Comparison of ENCODE assay signal across 16 cellular contexts in the genomic region with DNA sequence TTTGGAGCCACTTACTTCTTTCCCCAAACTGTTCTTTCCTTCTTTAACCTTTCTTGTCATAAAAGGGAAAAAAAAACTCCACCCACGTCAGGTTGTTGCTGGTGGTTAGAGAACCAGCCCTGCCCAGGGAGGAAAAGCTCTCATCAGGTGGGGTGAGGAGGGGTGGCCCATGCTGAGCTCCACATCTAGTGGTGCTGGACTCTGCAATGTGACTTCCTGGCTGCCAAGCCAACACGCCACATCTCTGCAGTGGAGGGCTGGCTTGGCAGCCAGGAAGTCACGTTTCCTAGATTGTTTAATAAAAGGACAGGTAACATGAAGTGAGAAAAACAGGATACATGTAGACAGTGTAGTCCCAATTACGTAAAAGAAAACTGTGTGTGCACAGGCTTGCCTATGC. TPM values are rescaled to one million over a fixed set of nuclear protein-coding genes. Genes with fewer than 3 reads are reported as not detected.
"Had no signal": no experiment of that assay in that cellular context is flagged by ENCODE, and none has a peak within 500 bp of the region (broad histone marks: within the 10 kb centered on the region; RNA-seq: fewer than 3 reads in every experiment).

No MANE protein-coding gene starts in this region.

- H3K9me3 ChIP-seq: lower lobe of right lung, neutrophil, sigmoid colon, suprapubic skin, upper lobe of left lung had no signal

- H3K4me3 ChIP-seq: lower lobe of right lung, sigmoid colon, suprapubic skin, upper lobe of left lung had no signal

- H3K27ac ChIP-seq: brain microvascular endothelial cell, lower lobe of right lung, neutrophil, sigmoid colon, suprapubic skin, upper lobe of left lung had no signal

- DNase-seq: activated CD4-positive, alpha-beta T cell treated with anti-CD3 and anti-CD28 coated beads, Interleukin-2, amount 50 U/mL, for 1 hour; activated effector memory CD4-positive, alpha-beta T cell treated with anti-CD3 and anti-CD28 coated beads, Interleukin-2, amount 50 U/mL, for 16 hours; activated T-cell treated with anti-CD3 and anti-CD28 coated beads, Interleukin-2, amount 50 U/mL, for 24 hours; amniotic stem cell; brain microvascular endothelial cell; cerebellar nuclear complex; dermis blood vessel endothelial cell; lower lobe of right lung; sigmoid colon; stimulated activated CD4-positive, alpha-beta T cell treated with anti-CD3 and anti-CD28 coated beads, Interleukin-2, amount 100 ng/mL, for 24 hours; stimulated activated naive CD4-positive, alpha-beta T cell treated with Interleukin-2 at 50 U/mL for 16 hours; upper lobe of left lung had no signal

- H3K27me3 ChIP-seq: neutrophil, sigmoid colon, upper lobe of left lung had no signal

- H3K36me3 ChIP-seq: brain microvascular endothelial cell, lower lobe of right lung, neutrophil, sigmoid colon, suprapubic skin, upper lobe of left lung had no signal

- ATAC-seq: activated naive CD4-positive, alpha-beta T cell treated with anti-CD3 and anti-CD28 coated beads, Interleukin-2, amount 50 U/mL, for 72 hours had no signal

- H3K4me1 ChIP-seq: lower lobe of right lung, suprapubic skin had no signal

RNA-seq across cellular contexts. Expression of a gene that starts 37.4 kb away (rescaled TPM):
- total RNA-seq: activated naive CD4-positive, alpha-beta T cell treated with anti-CD3 and anti-CD28 coated beads, Interleukin-2, amount 50 U/mL, for 72 hours; T-helper 1 cell treated with Interleukin-12 subunit alpha and Interleukin-12 subunit beta and Interleukin-4 antibody, amounts not matched to agents 30 ng/mL and 1 ng/mL, for 36 hours had no signal
